In genomic region chr13:107864543-107865460, GRCh38 we compare ENCODE assay signal across 8 cellular contexts.
A peak's percentile ranks its signal among the peaks of the same experiment; 100 is the strongest.
DNase-seq lines count a peak whose midpoint lies in the region; ATAC-seq, FAIRE-seq and TF ChIP-seq lines count a peak whose summit lies in the region.

No MANE protein-coding gene starts in this region.

- H3K4me1 ChIP-seq in breast epithelium, result no peaks in the 10 kb centered on the region

- peak; percentile 71 for DNase-seq in MCF 10A (ENCODE audit: unreplicated experiment)
- no peak for DNase-seq in breast epithelium (ENCODE audit: low spot score in 2 of 2)
- peak; percentile 24 for DNase-seq in RCC 7860 (ENCODE audit: low spot score)
- peak; percentile 58 for DNase-seq in fibroblast of mammary gland (ENCODE audit: low read depth)
- peak; percentile 28 for DNase-seq in stimulated activated CD8-positive, alpha-beta memory T cell treated with anti-CD3 and anti-CD28 coated beads, Interleukin-4, amount 100 ng/mL, for 48 hours
- no peak for DNase-seq in NCI-H2171 treated with DMSO at 0.1 percent for 48 hours (lab: John Stamatoyannopoulos, UW)
- DNase-seq in activated CD8-positive, alpha-beta memory T cell treated with anti-CD3 and anti-CD28 coated beads, Interleukin-2, amount 50 U/mL, for 4 hours, result no peak

- intact Hi-C loops in MCF 10A (cut with micrococcal nuclease), result no loop called here
- intact Hi-C loops in breast epithelium (cut with DNase I; ENCODE audit: low total_unique reads), result no loop called here

- no peaks in the 10 kb centered on the region for H3K36me3 ChIP-seq in breast epithelium

- H3K4me3 ChIP-seq in breast epithelium, result no peak overlapping the region
- no peak overlapping the region for H3K4me3 ChIP-seq in fibroblast of mammary gland (ENCODE audit: control insufficient read depth, low read depth, low read length)

- no peak for TF ChIP-seq CTCF in MCF 10A (IDR thresholded peaks at IDR 0.05; ENCODE audit: unreplicated experiment)
- TF ChIP-seq CTCF in breast epithelium (IDR thresholded peaks at IDR 0.05), result no peak
- TF ChIP-seq CTCF in fibroblast of mammary gland (conservative IDR thresholded peaks at IDR 0.05; ENCODE audit: control insufficient read depth, insufficient read depth, low read depth, low read length), result no peak

- H3K27ac Mint-ChIP-seq in MCF 10A (ENCODE audit: low read depth, unreplicated experiment), result no peak overlapping the region

- H3K27me3 Mint-ChIP-seq in MCF 10A (ENCODE audit: insufficient read depth, unreplicated experiment), result peaks cover 12% of the 10 kb centered on the region

- ATAC-seq in GM21367 (IDR thresholded peaks at IDR 0.05; ENCODE audit: unreplicated experiment), result no peak

- H3K4me1 Mint-ChIP-seq in MCF 10A (ENCODE audit: insufficient read depth, unreplicated experiment), result peaks cover 5% of the 10 kb centered on the region

- no peak for FAIRE-seq in RCC 7860 (lab: Jason Lieb, UNC)

- no peak overlapping the region for H3K27ac ChIP-seq in breast epithelium

- BruUV-seq in MCF 10A (replicated peaks; lab: Mats Ljungman, UMichigan), result no TSS peak

- CTCF ChIA-PET in MCF 10A (lab: Yijun Ruan, JAX), result no interaction called here

- no peak overlapping the region for H3K4me3 Mint-ChIP-seq in MCF 10A (ENCODE audit: unreplicated experiment)

- peaks cover 0 to 46% of the 10 kb centered on the region in 2 donors for H3K27me3 ChIP-seq in breast epithelium

- POLR2A ChIA-PET in MCF 10A (lab: Yijun Ruan, JAX), result no interaction called here

- TF ChIP-seq POLR2A in breast epithelium (IDR thresholded peaks at IDR 0.05), result no peak

- peaks cover 6% of the 10 kb centered on the region for H3K36me3 Mint-ChIP-seq in MCF 10A (ENCODE audit: insufficient read depth, unreplicated experiment)

- H3K9me3 Mint-ChIP-seq in MCF 10A (ENCODE audit: unreplicated experiment), result peaks cover 14% of the 10 kb centered on the region

- H3K9me3 ChIP-seq in breast epithelium, result no peaks in the 10 kb centered on the region

Comparison
In these comparisons a context has a peak if more than half of its experiments do, and no peak if none do; other contexts are left out.
1. DNase-seq: peak in MCF 10A (single experiment), RCC 7860 (single experiment), fibroblast of mammary gland (single experiment) and stimulated activated CD8-positive, alpha-beta memory T cell treated with anti-CD3 and anti-CD28 coated beads, Interleukin-4, amount 100 ng/mL, for 48 hours (single experiment); none in breast epithelium (0 of 2), NCI-H2171 treated with DMSO at 0.1 percent for 48 hours (single experiment) and activated CD8-positive, alpha-beta memory T cell treated with anti-CD3 and anti-CD28 coated beads, Interleukin-2, amount 50 U/mL, for 4 hours (single experiment).